15 cellular contexts compared by ENCODE assay signal in the genomic region with DNA sequence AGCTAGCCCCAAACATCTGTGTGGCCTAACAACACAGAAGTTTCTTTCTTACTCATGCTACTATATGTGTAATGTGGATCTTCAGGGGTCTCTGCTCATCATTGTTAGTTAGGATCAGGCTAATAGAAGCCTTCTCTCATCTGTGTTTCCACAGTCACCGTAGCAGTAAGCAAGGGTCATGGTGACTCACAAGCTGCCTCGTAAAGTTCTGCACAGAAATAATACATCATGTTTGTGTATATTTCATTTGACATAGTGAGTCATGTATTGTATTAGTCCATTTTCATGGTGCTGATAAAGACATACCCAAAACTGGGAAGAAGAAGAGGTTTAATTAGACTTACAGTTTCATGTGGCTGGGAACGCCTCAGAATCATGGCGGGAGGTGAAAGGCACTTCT. TPM values are rescaled to one million over a fixed set of nuclear protein-coding genes. Genes with fewer than 3 reads are reported as not detected.
A peak's percentile ranks its signal among the peaks of the same experiment; 100 is the strongest.
DNase-seq lines count a peak whose midpoint lies in the region; ATAC-seq, FAIRE-seq and TF ChIP-seq lines count a peak whose summit lies in the region.
"Had no signal": no experiment of that assay in that cellular context is flagged by ENCODE, and none has a peak within 500 bp of the region (broad histone marks: within the 10 kb centered on the region; RNA-seq: fewer than 3 reads in every experiment).

No MANE protein-coding gene starts in this region.

- no peak overlapping the region for H3K4me3 ChIP-seq in K562
- H3K4me3 ChIP-seq: thoracic aorta had no signal

- CTCF ChIA-PET in K562 (lab: Yijun Ruan, JAX; ENCODE audit: low intra/inter-chr PET ratio), result no interaction called here

- H3K27ac ChIP-seq in K562 (ENCODE audit: extremely low read depth, low read depth, low read length), result no peak overlapping the region
- H3K27ac ChIP-seq: thoracic aorta had no signal

- no peaks in the 10 kb centered on the region for H3K36me3 ChIP-seq in K562 (ENCODE audit: control insufficient read depth, insufficient read depth, low read length)
- H3K36me3 ChIP-seq: thoracic aorta had no signal

- H3K27me3 ChIP-seq in K562 (ENCODE audit: control insufficient read depth in 2 of 2, insufficient read depth in 2 of 2, low read length in 2 of 2), result no peaks in the 10 kb centered on the region

- H3K4me2 ChIP-seq in K562 (ENCODE audit: insufficient read depth, low read length), result no peak overlapping the region

- TF ChIP-seq CTCF in K562 (IDR thresholded peaks at IDR 0.05 in 2 of 3, conservative IDR thresholded peaks at IDR 0.05 in 1 of 3; ENCODE audit: insufficient read depth in 2 of 3, low read depth in 1 of 3, low read length in 3 of 3), result no peak

- H2AFZ ChIP-seq in K562 (ENCODE audit: low read depth, low read length), result no peak overlapping the region

- H4K20me1 ChIP-seq in K562 (replicated peaks; ENCODE audit: control insufficient read depth, insufficient read depth, low read length), result no peaks in the 10 kb centered on the region

- FAIRE-seq in K562 (lab: Jason Lieb, UNC), result no peak
- FAIRE-seq in frontal cortex (lab: Jason Lieb, UNC), result no peak
- FAIRE-seq: TTC549 had no signal

- no peaks in the 10 kb centered on the region for H3K9me3 ChIP-seq in K562 (replicated peaks; ENCODE audit: control insufficient read depth, insufficient read depth, low read depth, low read length)
- H3K9me3 ChIP-seq: thoracic aorta had no signal

- no peaks in the 10 kb centered on the region for H3K4me1 ChIP-seq in K562 (replicated peaks in 1 of 2; ENCODE audit: control insufficient read depth in 2 of 2, insufficient read depth in 2 of 2, low read length in 2 of 2)

- no peaks in the 10 kb centered on the region for H3K79me2 ChIP-seq in K562 (ENCODE audit: control insufficient read depth, insufficient read depth, low read length)

- no peak for TF ChIP-seq RAD21 in K562 (CRISPR knock-in tag; conservative IDR thresholded peaks at IDR 0.05 in 1 of 2, IDR thresholded peaks at IDR 0.05 in 1 of 2)

- no TSS peak for BruUV-seq in K562 (replicated peaks; lab: Mats Ljungman, UMichigan)

- in situ Hi-C loops in K562 (cut with MboI), result no loop called here

- DNase-seq in AG08395 (ENCODE audit: low spot score) (peak; percentile 68), HS-5 (ENCODE audit: low read depth) (peak; percentile 54), K562 (ENCODE audit: extremely low read depth in 1 of 4, low spot score in 3 of 4) (no peak), iris pigment epithelial cell (ENCODE audit: low read depth) (peak; percentile 70), T-helper 9 cell (no peak), frontal cortex (ENCODE audit: low spot score in 2 of 2) (no peak), NCI-H1092 treated with DMSO at 0.1 percent for 48 hours (lab: John Stamatoyannopoulos, UW) (no peak)
- DNase-seq: activated CD8-positive, alpha-beta T cell treated with anti-CD3 and anti-CD28 coated beads, Interleukin-2, amount 10 ng/mL, durations not matched to agents 7 days and 5 days; activated gamma-delta T cell; DMS79; Karpas-422; stimulated activated CD4-positive, alpha-beta T cell treated with anti-CD3 and anti-CD28 coated beads, Interleukin-15, amount 100 ng/mL, for 24 hours had no signal

- no peaks in the 10 kb centered on the region for H3K9me1 ChIP-seq in K562 (ENCODE audit: control insufficient read depth, insufficient read depth, low read length)

- no peak for TF ChIP-seq EP300 in K562 (IDR thresholded peaks at IDR 0.05; ENCODE audit: low read length)

- TF ChIP-seq POLR2A in K562 (conservative IDR thresholded peaks at IDR 0.05), result no peak

- ATAC-seq in K562 (no peak), GM18519 (IDR thresholded peaks at IDR 0.05; ENCODE audit: low FRiP score, unreplicated experiment) (no peak)
- ATAC-seq: activated CD8-positive, alpha-beta T cell treated with anti-CD3 and anti-CD28 coated beads, Interleukin-2, amount 10 ng/mL, durations not matched to agents 7 days and 5 days had no signal

- WGBS in K562 (ENCODE audit: insufficient coverage, low coverage, missing lambda C conversion rate), result 7% methylated on average over 4 of the region's 4 CpGs

- no peak overlapping the region for H3K9ac ChIP-seq in K562 (ENCODE audit: insufficient read depth in 1 of 2, low read depth in 2 of 2, low read length in 2 of 2)

- intact Hi-C loops in K562 (cut with micrococcal nuclease), result no loop called here

- POLR2A ChIA-PET in K562 (lab: Yijun Ruan, JAX), result no interaction called here

TF ChIP-seq in K562, 482 proteins besides CTCF, POLR2A, EP300 and RAD21:
- TF ChIP-seq FOSL1 (tag; conservative IDR thresholded peaks at IDR 0.05) (peak; percentile 54), JUND (IDR thresholded peaks at IDR 0.05; ENCODE audit: borderline replicate concordance, low read depth, low read length) (no peak), JUND (tag; IDR thresholded peaks at IDR 0.05; ENCODE audit: borderline replicate concordance, low read depth, low read length) (0 out of 3 replicates have a peak, but pooled peaks have one; percentile 13), ZNF766 (CRISPR knock-in tag; conservative IDR thresholded peaks at IDR 0.05) (0 out of 2 replicates have a peak, but pooled peaks have one; percentile 38), ESRRB (CRISPR knock-in tag; IDR thresholded peaks at IDR 0.05; ENCODE audit: borderline replicate concordance) (no peak)
- TF ChIP-seq, protein P1, sequence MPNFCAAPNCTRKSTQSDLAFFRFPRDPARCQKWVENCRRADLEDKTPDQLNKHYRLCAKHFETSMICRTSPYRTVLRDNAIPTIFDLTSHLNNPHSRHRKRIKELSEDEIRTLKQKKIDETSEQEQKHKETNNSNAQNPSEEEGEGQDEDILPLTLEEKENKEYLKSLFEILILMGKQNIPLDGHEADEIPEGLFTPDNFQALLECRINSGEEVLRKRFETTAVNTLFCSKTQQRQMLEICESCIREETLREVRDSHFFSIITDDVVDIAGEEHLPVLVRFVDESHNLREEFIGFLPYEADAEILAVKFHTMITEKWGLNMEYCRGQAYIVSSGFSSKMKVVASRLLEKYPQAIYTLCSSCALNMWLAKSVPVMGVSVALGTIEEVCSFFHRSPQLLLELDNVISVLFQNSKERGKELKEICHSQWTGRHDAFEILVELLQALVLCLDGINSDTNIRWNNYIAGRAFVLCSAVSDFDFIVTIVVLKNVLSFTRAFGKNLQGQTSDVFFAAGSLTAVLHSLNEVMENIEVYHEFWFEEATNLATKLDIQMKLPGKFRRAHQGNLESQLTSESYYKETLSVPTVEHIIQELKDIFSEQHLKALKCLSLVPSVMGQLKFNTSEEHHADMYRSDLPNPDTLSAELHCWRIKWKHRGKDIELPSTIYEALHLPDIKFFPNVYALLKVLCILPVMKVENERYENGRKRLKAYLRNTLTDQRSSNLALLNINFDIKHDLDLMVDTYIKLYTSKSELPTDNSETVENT (CRISPR knock-in tag; IDR thresholded peaks at IDR 0.05), result no peak
- TF ChIP-seq, protein P2, sequence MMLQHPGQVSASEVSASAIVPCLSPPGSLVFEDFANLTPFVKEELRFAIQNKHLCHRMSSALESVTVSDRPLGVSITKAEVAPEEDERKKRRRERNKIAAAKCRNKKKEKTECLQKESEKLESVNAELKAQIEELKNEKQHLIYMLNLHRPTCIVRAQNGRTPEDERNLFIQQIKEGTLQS (IDR thresholded peaks at IDR 0.05), result 0 out of 2 replicates have a peak, but pooled peaks have one; percentile 23
- TF ChIP-seq, protein P2 (CRISPR knock-in tag; conservative IDR thresholded peaks at IDR 0.05), result no peak

RNA-seq across cellular contexts. Expression of a gene that starts 38.7 kb away (rescaled TPM):
- total RNA-seq in K562 (2011; cell fraction: chromatin; rRNA removed; ENCODE audit: low replicate concordance), result 0.12 TPM in 1 of 2 replicates, not detected in the other
- total RNA-seq in K562 (2011; cell fraction: nucleolus; rRNA removed), result 0.17 TPM in 1 of 2 replicates, not detected in the other
- 0.07 TPM in 1 of 2 replicates, not detected in the other for total RNA-seq in K562 (2011; cell fraction: nucleoplasm; rRNA removed)
- total RNA-seq in K562 (2014; rRNA removed) (0.04 and 0.18 TPM in 2 replicates), K562 (2014; rRNA removed; fragmentation: Illumina TruSeq; extraction: Trizol) (0.07 and 0.13 TPM in 2 replicates), K562 (2015; rRNA removed; fragmentation: Illumina TruSeq; extraction: Trizol) (0.08 and 0.11 TPM in 2 replicates), K562 (2021) (0.11 and 0.20 TPM in 2 replicates), frontal cortex (19.2 TPM)
- polyA plus RNA-seq in K562 (2011; rRNA removed) (not detected in 2 replicates), K562 (2014; fragmentation: Illumina TruSeq; extraction: Trizol) (0.04 and 0.06 TPM in 2 replicates), K562 (2014; fragmentation: Nextera tagmentation; extraction: Ambion mirVana) (under 1 TPM in 1 of 2 experiments, not detected in 1; 0.03 TPM), K562 (2014; rRNA removed) (0.01 and 0.05 TPM in 2 replicates)
- not detected in 2 replicates for polyA plus RNA-seq in K562 (2011; cell fraction: cytosol; rRNA removed)
- not detected in 2 replicates for polyA plus RNA-seq in K562 (2011; cell fraction: nucleus; rRNA removed)
- polyA plus RNA-seq in K562 (2012), result 0.04 and 0.11 TPM in 2 replicates
- polyA minus RNA-seq in K562 (2011; rRNA and poly(A)+ RNA removed), result 0.07 TPM in 1 of 2 replicates, not detected in the other
- not detected in 2 replicates for polyA minus RNA-seq in K562 (2011; cell fraction: cytosol; rRNA and poly(A)+ RNA removed)
- not detected in 2 replicates for polyA minus RNA-seq in K562 (2011; cell fraction: nucleus; rRNA and poly(A)+ RNA removed)

Comparison
In these comparisons a context has a peak if more than half of its experiments do, and no peak if none do; other contexts are left out.
1. DNase-seq: peak in AG08395 (single experiment), HS-5 (single experiment) and iris pigment epithelial cell (single experiment); none in K562 (0 of 4), T-helper 9 cell (single experiment), frontal cortex (0 of 2) and NCI-H1092 treated with DMSO at 0.1 percent for 48 hours (single experiment).
2. RNA of a gene that starts 38.7 kb away (total RNA-seq): 19.2 TPM in frontal cortex (single experiment); 0.04 to 0.20 TPM in K562; every median in the first group is over 10 times any median in the second.